Comparison of ENCODE assay signal across 8 cellular contexts in the genomic region with DNA sequence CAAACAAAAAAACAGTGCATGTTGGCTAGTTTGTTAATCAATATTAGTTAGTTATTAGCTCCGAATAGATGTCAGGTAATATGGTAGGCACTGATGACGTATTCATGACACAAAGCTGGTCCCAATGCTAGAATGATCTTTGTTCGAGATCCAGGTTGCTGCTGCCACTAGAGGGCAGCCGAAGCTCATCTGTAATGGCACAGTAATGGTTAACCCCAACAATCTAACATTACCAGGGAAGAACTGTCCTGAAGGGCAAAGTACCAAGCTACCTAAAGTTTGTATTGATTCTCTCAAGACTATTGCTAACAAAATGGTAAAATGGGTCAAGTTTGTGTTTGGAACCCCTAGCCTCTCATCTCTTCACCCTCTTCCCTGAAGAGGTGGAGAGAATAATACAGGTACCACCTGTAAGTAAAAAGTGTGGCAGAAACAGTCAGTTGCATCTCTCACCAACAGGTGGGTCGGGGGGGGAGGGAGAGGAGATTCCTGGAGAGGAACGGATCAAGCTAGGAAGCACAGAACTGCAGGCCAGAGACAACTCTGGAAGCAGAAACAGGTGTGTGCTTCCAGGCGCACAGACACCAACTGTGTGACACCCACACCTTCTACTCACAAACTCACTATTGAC. TPM values are rescaled to one million over a fixed set of nuclear protein-coding genes. Genes with fewer than 3 reads are reported as not detected.
DNase-seq lines count a peak whose midpoint lies in the region; ATAC-seq and TF ChIP-seq lines count a peak whose summit lies in the region.
"Not testable (repeated sequence)": the region's sequence is repeated elsewhere in the genome, so short reads cannot be mapped to it uniquely, and the experiment has no call there.

No MANE protein-coding gene starts in this region.

- not testable (repeated sequence) for H3K27me3 ChIP-seq in BJ (ENCODE audit: control insufficient read depth, insufficient read depth, low read length); Panc1 (ENCODE audit: control insufficient read depth, insufficient read depth, low read length); parathyroid adenoma (ENCODE audit: control insufficient read depth, insufficient read depth, low read length)

- DNase-seq in BJ (ENCODE audit: low read depth); Panc1 (ENCODE audit: low read depth, low spot score); left ventricle myocardium superior: not testable (repeated sequence)
- DNase-seq in HCEC 1CT (peak; percentile 1), cardiac fibroblast (ENCODE audit: low read depth in 2 of 2) (peak; percentile 1 to 17)

- in situ Hi-C loops in Panc1 (cut with HindIII; ENCODE audit: low pct_unique_long_range_greater_than_20kb, low sequenced_read_pairs) = not testable (repeated sequence)

- not testable (repeated sequence) for H3K79me2 ChIP-seq in parathyroid adenoma

- H3K9me3 ChIP-seq in Panc1 (ENCODE audit: control insufficient read depth, insufficient read depth, low read depth, low read length); parathyroid adenoma (ENCODE audit: control insufficient read depth, low read length): not testable (repeated sequence)

- intact Hi-C loops in Panc1 (cut with micrococcal nuclease; ENCODE audit: unreplicated experiment); left ventricle myocardium superior (cut with micrococcal nuclease): not testable (repeated sequence)

- ATAC-seq in GM18907 (IDR thresholded peaks at IDR 0.05; ENCODE audit: unreplicated experiment) (peak; percentile 95), HG03354 (IDR thresholded peaks at IDR 0.05; ENCODE audit: poor library complexity, severe bottlenecking, unreplicated experiment) (peak; percentile 96), Panc1 (peak; percentile 97), left ventricle myocardium superior (peak; percentile 80)

- H3K4me2 ChIP-seq in parathyroid adenoma (ENCODE audit: low read length) = not testable (repeated sequence)

- CTCF ChIA-PET in BJ (lab: Yijun Ruan, JAX); Panc1 (lab: Charles Lee): not testable (repeated sequence)

- not testable (repeated sequence) for BruUV-seq in Panc1 (replicated peaks; lab: Mats Ljungman, UMichigan)

- H2AFZ ChIP-seq in parathyroid adenoma = not testable (repeated sequence)

- H3K36me3 ChIP-seq in BJ (ENCODE audit: control insufficient read depth, insufficient read depth, low read length); Panc1 (ENCODE audit: control insufficient read depth, insufficient read depth, low read length); parathyroid adenoma (ENCODE audit: control insufficient read depth, insufficient read depth, low read length): not testable (repeated sequence)

- not testable (repeated sequence) for H3K4me3 ChIP-seq in BJ (ENCODE audit: low read depth, low read length); Panc1 (ENCODE audit: low read depth in 2 of 2, low read length in 2 of 2); cardiac fibroblast (replicated peaks in 1 of 2; ENCODE audit: low read depth in 2 of 2, low read length in 2 of 2); parathyroid adenoma (ENCODE audit: low read depth, low read length)

- H3K4me1 ChIP-seq in Panc1 (ENCODE audit: control insufficient read depth, insufficient read depth, low read length); parathyroid adenoma: not testable (repeated sequence)

- H3K9ac ChIP-seq in parathyroid adenoma = not testable (repeated sequence)

- TF ChIP-seq CTCF in BJ (IDR thresholded peaks at IDR 0.05; ENCODE audit: insufficient read depth, low read depth, low read length) (peak; percentile 40), Panc1 (IDR thresholded peaks at IDR 0.05) (peak; percentile 33), cardiac fibroblast (IDR thresholded peaks at IDR 0.05; ENCODE audit: low read depth, low read length) (peak; percentile 29), parathyroid adenoma (IDR thresholded peaks at IDR 0.05) (peak; percentile 22)

- H3K27ac ChIP-seq in Panc1 (ENCODE audit: low read length); parathyroid adenoma: not testable (repeated sequence)

- POLR2A ChIA-PET in BJ (lab: Charles Lee); Panc1 (lab: Charles Lee): not testable (repeated sequence)

RNA-seq across cellular contexts. Expression of gene POMZP3, which starts 10.1 kb away (rescaled TPM):
- polyA plus RNA-seq in BJ (2011; rRNA removed) = 3.2 and 4.7 TPM in 2 replicates
- polyA minus RNA-seq in BJ (2011; rRNA and poly(A)+ RNA removed) = 6.6 and 7.1 TPM in 2 replicates
- 21.8 TPM for total RNA-seq in Panc1 (2021; ENCODE audit: unreplicated experiment)
- 26.1 TPM for polyA plus RNA-seq in Panc1 (2012; ENCODE audit: insufficient read length)
- 7.9 TPM for total RNA-seq in left ventricle myocardium superior
